20 cellular contexts compared by ENCODE assay signal in the genomic region with DNA sequence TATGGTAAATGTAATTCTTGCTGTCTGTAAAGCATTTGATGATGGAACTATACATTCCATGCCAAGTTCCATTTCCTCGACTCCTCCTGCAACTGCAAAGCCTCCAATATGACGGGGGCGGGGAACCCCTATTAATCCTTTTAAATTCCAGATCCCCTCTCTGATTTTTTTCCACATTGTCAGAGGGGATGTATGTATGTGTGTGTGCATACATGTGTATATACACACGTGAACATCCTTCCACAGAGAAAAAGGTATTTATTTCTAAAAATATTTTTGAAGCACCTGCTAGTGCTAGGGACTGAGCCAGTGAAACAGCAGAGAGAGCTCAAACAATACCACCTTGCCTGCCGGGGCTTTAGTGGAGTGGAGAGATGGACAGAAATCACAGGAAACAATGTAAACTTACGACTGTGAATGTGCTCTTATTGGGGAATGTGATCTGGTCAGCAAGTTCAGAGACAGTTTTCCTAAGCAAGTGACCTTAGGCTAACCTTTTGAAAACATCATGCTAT.
"Had no signal": no experiment of that assay in that cellular context is flagged by ENCODE, and none has a peak within 500 bp of the region (broad histone marks: within the 10 kb centered on the region; RNA-seq: fewer than 3 reads in every experiment).

No MANE protein-coding gene starts in this region.

- DNase-seq: dermis blood vessel endothelial cell; erythroblast; foreskin keratinocyte; head of caudate nucleus; kidney; left cardiac atrium; left ventricle myocardium inferior; lower lobe of right lung; midbrain; occipital lobe; pancreas; right lobe of liver; stimulated activated CD4-positive, alpha-beta T cell treated with anti-CD3 and anti-CD28 coated beads, Interleukin-4, amount 100 ng/mL, for 1 hour; stimulated activated CD8-positive, alpha-beta memory T cell treated with anti-CD3 and anti-CD28 coated beads, Interleukin-4, amount 100 ng/mL, for 48 hours; stimulated activated naive CD8-positive, alpha-beta T cell treated with anti-CD3 and anti-CD28 coated beads, Interleukin-15, Interleukin-2, amounts not matched to agents 100 U/mL and 50 U/mL, for 24 hours; thyroid gland; upper lobe of left lung; uterus had no signal

- H3K4me3 ChIP-seq: hepatocyte, left ventricle myocardium inferior, lower lobe of right lung, pancreas, right lobe of liver, suprapubic skin, thyroid gland, upper lobe of left lung, uterus had no signal
